1 cellular context compared by ENCODE assay signal in genomic region chr11:125887373-125888324, GRCh38.
TF ChIP-seq lines count a peak whose summit lies in the region.

Gene HYLS1, plus strand, starts transcription at chr11:125887668. Its CDS starts 11,701 bp downstream, at chr11:125899369.

TF ChIP-seq in HepG2, 621 proteins besides CTCF, POLR2A, EP300 and RAD21 (continued from another document and continues in another):
- no peak for TF ChIP-seq ZBTB10 (CRISPR knock-in tag; IDR thresholded peaks at IDR 0.05; ENCODE audit: borderline replicate concordance)
- no peak for TF ChIP-seq PAWR (CRISPR knock-in tag; IDR thresholded peaks at IDR 0.05; ENCODE audit: borderline replicate concordance)
- no peak for TF ChIP-seq ZFP82 (CRISPR knock-in tag; IDR thresholded peaks at IDR 0.05; ENCODE audit: borderline replicate concordance)
- TF ChIP-seq NFIB (CRISPR knock-in tag; IDR thresholded peaks at IDR 0.05; ENCODE audit: borderline replicate concordance) = no peak
- TF ChIP-seq FIP1L1 (IDR thresholded peaks at IDR 0.05; ENCODE audit: borderline replicate concordance, insufficient read depth, low read depth, low read length) = no peak
- TF ChIP-seq ARID5B (CRISPR knock-in tag; IDR thresholded peaks at IDR 0.05) = 0 out of 2 replicates have a peak, but pooled peaks have one; percentile 30
- TF ChIP-seq ZBTB7B (CRISPR knock-in tag; IDR thresholded peaks at IDR 0.05) = no peak; the same call in 1 of the 2 replicates
- TF ChIP-seq ZNF883 (CRISPR knock-in tag; IDR thresholded peaks at IDR 0.05; ENCODE audit: not compliant biosample characterization) = peak; percentile 39
- TF ChIP-seq AKAP8 (CRISPR knock-in tag; IDR thresholded peaks at IDR 0.05) = no peak
- TF ChIP-seq FOXJ3 (CRISPR knock-in tag; IDR thresholded peaks at IDR 0.05; ENCODE audit: borderline replicate concordance) = no peak
- peak; percentile 64; the same call in 1 of the 2 replicates for TF ChIP-seq ZNF562 (CRISPR knock-in tag; IDR thresholded peaks at IDR 0.05; ENCODE audit: borderline replicate concordance)
- no peak for TF ChIP-seq GLMP (CRISPR knock-in tag; IDR thresholded peaks at IDR 0.05; ENCODE audit: borderline replicate concordance)
- TF ChIP-seq SNRNP70 (IDR thresholded peaks at IDR 0.05; ENCODE audit: low read depth, low read length) = no peak
- no peak for TF ChIP-seq HMGA1 (CRISPR knock-in tag; conservative IDR thresholded peaks at IDR 0.05)
- TF ChIP-seq MED1 (CRISPR knock-in tag; IDR thresholded peaks at IDR 0.05) = no peak; the same call in 1 of the 2 replicates
- TF ChIP-seq TBL1XR1 (IDR thresholded peaks at IDR 0.05; ENCODE audit: borderline replicate concordance, low read length, partially characterized antibody) = no peak
- TF ChIP-seq ZNF619 (CRISPR knock-in tag; IDR thresholded peaks at IDR 0.05) = no peak; the same call in 1 of the 2 replicates
- no peak for TF ChIP-seq ZNF75D (CRISPR knock-in tag; IDR thresholded peaks at IDR 0.05; ENCODE audit: borderline replicate concordance)
- no peak for TF ChIP-seq SNAPC5 (CRISPR knock-in tag; IDR thresholded peaks at IDR 0.05; ENCODE audit: borderline replicate concordance)
- 0 out of 2 replicates have a peak, but pooled peaks have one; percentile 54 for TF ChIP-seq REL (CRISPR knock-in tag; conservative IDR thresholded peaks at IDR 0.05)
- no peak for TF ChIP-seq TFE3 (CRISPR knock-in tag; IDR thresholded peaks at IDR 0.05)
- no peak for TF ChIP-seq EEA1 (CRISPR knock-in tag; IDR thresholded peaks at IDR 0.05; ENCODE audit: borderline replicate concordance)
- TF ChIP-seq CBX5 (CRISPR knock-in tag; IDR thresholded peaks at IDR 0.05; ENCODE audit: borderline replicate concordance) = no peak
- no peak for TF ChIP-seq SMYD3 (CRISPR knock-in tag; IDR thresholded peaks at IDR 0.05)
- TF ChIP-seq NONO (IDR thresholded peaks at IDR 0.05) = no peak
- TF ChIP-seq NONO (CRISPR knock-in tag; conservative IDR thresholded peaks at IDR 0.05) = peak; percentile 80
- TF ChIP-seq ZBED4 (CRISPR knock-in tag; IDR thresholded peaks at IDR 0.05; ENCODE audit: borderline replicate concordance) = no peak
- TF ChIP-seq HDAC1 (CRISPR knock-in tag; IDR thresholded peaks at IDR 0.05) = peak; percentile 80
- peak; percentile 66 for TF ChIP-seq ZNF768 (CRISPR knock-in tag; IDR thresholded peaks at IDR 0.05)
- peak; percentile 67 for TF ChIP-seq ZMYM4 (CRISPR knock-in tag; IDR thresholded peaks at IDR 0.05)
- TF ChIP-seq ZNF660 (CRISPR knock-in tag; IDR thresholded peaks at IDR 0.05; ENCODE audit: borderline replicate concordance, low read depth) = no peak
- TF ChIP-seq ZFYVE20 (CRISPR knock-in tag; IDR thresholded peaks at IDR 0.05; ENCODE audit: borderline replicate concordance, low read depth) = no peak
- no peak for TF ChIP-seq ZSCAN9 (CRISPR knock-in tag; IDR thresholded peaks at IDR 0.05; ENCODE audit: borderline replicate concordance)
- no peak; the same call in 1 of the 2 replicates for TF ChIP-seq ZNF558 (CRISPR knock-in tag; IDR thresholded peaks at IDR 0.05; ENCODE audit: borderline replicate concordance)
- TF ChIP-seq HOXA9 (CRISPR knock-in tag; IDR thresholded peaks at IDR 0.05; ENCODE audit: borderline replicate concordance) = no peak
- TF ChIP-seq ZNF441 (CRISPR knock-in tag; IDR thresholded peaks at IDR 0.05; ENCODE audit: borderline replicate concordance) = peak; percentile 29; the same call in 1 of the 2 replicates
- 0 out of 2 replicates have a peak, but pooled peaks have one; percentile 16 for TF ChIP-seq GATAD2A (CRISPR knock-in tag; IDR thresholded peaks at IDR 0.05)
- peak; percentile 93 for TF ChIP-seq RBFOX2 (IDR thresholded peaks at IDR 0.05; ENCODE audit: low read depth, low read length)
- no peak for TF ChIP-seq MZF1 (CRISPR knock-in tag; IDR thresholded peaks at IDR 0.05; ENCODE audit: borderline replicate concordance)
- 0 out of 2 replicates have a peak, but pooled peaks have one; percentile 51 for TF ChIP-seq ZNF235 (CRISPR knock-in tag; IDR thresholded peaks at IDR 0.05; ENCODE audit: borderline replicate concordance)
- 0 out of 2 replicates have a peak, but pooled peaks have one; percentile 32 for TF ChIP-seq HNF1B (CRISPR knock-in tag; IDR thresholded peaks at IDR 0.05)
- no peak for TF ChIP-seq ZNF30 (CRISPR knock-in tag; IDR thresholded peaks at IDR 0.05)
- no peak for TF ChIP-seq BRCA1 (CRISPR knock-in tag; IDR thresholded peaks at IDR 0.05)
- no peak for TF ChIP-seq NPAS2 (CRISPR knock-in tag; IDR thresholded peaks at IDR 0.05; ENCODE audit: borderline replicate concordance)
- no peak for TF ChIP-seq PATZ1 (CRISPR knock-in tag; IDR thresholded peaks at IDR 0.05)
- TF ChIP-seq ZNF383 (CRISPR knock-in tag; IDR thresholded peaks at IDR 0.05; ENCODE audit: borderline replicate concordance) = no peak
